8 cellular contexts compared by ENCODE assay signal in genomic region chr22:39319284-39320170, GRCh38. TPM values are rescaled to one million over a fixed set of nuclear protein-coding genes. Genes with fewer than 3 reads are reported as not detected.
A peak's percentile ranks its signal among the peaks of the same experiment; 100 is the strongest.
DNase-seq lines count a peak whose midpoint lies in the region; ATAC-seq and TF ChIP-seq lines count a peak whose summit lies in the region.

RPL3 (minus strand) TSS chr22:39319623; CDS start chr22:39319597, 26 bp downstream.

- peaks cover 39% of the 10 kb centered on the region for H3K4me1 Mint-ChIP-seq in endothelial cell (ENCODE audit: unreplicated experiment)

- no peaks in the 10 kb centered on the region for H3K9me3 Mint-ChIP-seq in endothelial cell (ENCODE audit: unreplicated experiment)

- H3K9me2 ChIP-seq in OCI-LY1 (ENCODE audit: low read depth, low read length): no peaks in the 10 kb centered on the region

- H2AFZ ChIP-seq in OCI-LY1 (ENCODE audit: low read length): 0 out of 2 replicates have a peak within 1 kb of the TSS, but pooled peaks have one; percentile 1

- H3K4me3 ChIP-seq in HUES64 (ENCODE audit: low read length): peak within 1 kb of the TSS; percentile 92
- peak within 1 kb of the TSS; percentile 83 for H3K4me3 ChIP-seq in OCI-LY1 (ENCODE audit: low read depth, low read length, poor library complexity, severe bottlenecking)

- under 1% methylated on average over 73 of the region's 73 CpGs for WGBS in HUES64

- H3F3A ChIP-seq in OCI-LY1 (ENCODE audit: insufficient read depth, low read length): no peaks in the 10 kb centered on the region

- peak within 1 kb of the TSS; percentile 97 for H3K27ac Mint-ChIP-seq in endothelial cell (ENCODE audit: unreplicated experiment)

- H3K27me3 Mint-ChIP-seq in endothelial cell (ENCODE audit: unreplicated experiment): peaks cover 8% of the 10 kb centered on the region

- H3K4me2 ChIP-seq in OCI-LY1 (ENCODE audit: low read length): peak within 1 kb of the TSS; percentile 93

- peak; percentile 95 for DNase-seq in Caki2 (ENCODE audit: low read depth)
- DNase-seq in activated CD8-positive, alpha-beta memory T cell treated with anti-CD3 and anti-CD28 coated beads, Interleukin-2, amount 50 U/mL, for 48 hours: peak; percentile 100
- peak; percentile 95 for DNase-seq in endothelial cell (ENCODE audit: low spot score)
- peak; percentile 97 for DNase-seq in midbrain (lab: John Stamatoyannopoulos, UW)
- DNase-seq in stimulated activated CD8-positive, alpha-beta memory T cell treated with anti-CD3 and anti-CD28 coated beads, Interleukin-2, amount 100 ng/mL, for 1 hour (ENCODE audit: low read depth in 2 of 2): peak; percentile 96 to 98

- peaks cover 7% of the 10 kb centered on the region; the same call in 1 of the 2 replicates for H3K79me2 ChIP-seq in OCI-LY1 (ENCODE audit: insufficient read depth, low read length)

- in situ Hi-C loops in Caki2 (cut with HindIII; ENCODE audit: low pct_unique_long_range_greater_than_20kb, low sequenced_read_pairs): no loop called here

- H3K4me1 ChIP-seq in HUES64 (ENCODE audit: insufficient read depth, low read length) (peaks cover 12% of the 10 kb centered on the region; the same call in 1 of the 2 replicates), OCI-LY1 (ENCODE audit: insufficient read depth, low read length, severe bottlenecking) (peaks cover 26% of the 10 kb centered on the region)

- H3K36me3 ChIP-seq in HUES64 (ENCODE audit: insufficient read depth, low read length): peaks cover 45% of the 10 kb centered on the region
- H3K36me3 ChIP-seq in OCI-LY1 (ENCODE audit: insufficient read depth, low read length): peaks cover 46% of the 10 kb centered on the region

- H3K27ac ChIP-seq in HUES64 (ENCODE audit: low read depth, low read length) (peak within 1 kb of the TSS; percentile 99), OCI-LY1 (ENCODE audit: low read depth, low read length, poor library complexity, severe bottlenecking) (peak within 1 kb of the TSS; percentile 80)

- no peaks in the 10 kb centered on the region for H3K9me3 ChIP-seq in HUES64 (ENCODE audit: insufficient read depth, low read depth, low read length)
- H3K9me3 ChIP-seq in OCI-LY1 (ENCODE audit: low read length): no peaks in the 10 kb centered on the region

- H3K27me3 ChIP-seq in HUES64 (ENCODE audit: insufficient read depth, low read length) (no peaks in the 10 kb centered on the region), OCI-LY1 (ENCODE audit: insufficient read depth, low read length) (no peaks in the 10 kb centered on the region)

- no peaks in the 10 kb centered on the region for H4K20me1 ChIP-seq in OCI-LY1 (ENCODE audit: insufficient read depth, low read length)

- peak within 1 kb of the TSS; percentile 99 for H3K4me3 Mint-ChIP-seq in endothelial cell (ENCODE audit: unreplicated experiment)

- ATAC-seq in GM21423 (IDR thresholded peaks at IDR 0.05; ENCODE audit: unreplicated experiment): peak; percentile 79

- TF ChIP-seq CTCF in OCI-LY1 (IDR thresholded peaks at IDR 0.05; ENCODE audit: low read length) (no peak), endothelial cell (IDR thresholded peaks at IDR 0.05; ENCODE audit: unreplicated experiment) (no peak)

- H3K9ac ChIP-seq in HUES64 (ENCODE audit: low read depth, low read length): peak within 1 kb of the TSS; percentile 100
- peak within 1 kb of the TSS; percentile 93 for H3K9ac ChIP-seq in OCI-LY1 (ENCODE audit: low read length)

- peaks cover 22% of the 10 kb centered on the region for H3K36me3 Mint-ChIP-seq in endothelial cell (ENCODE audit: low read depth, unreplicated experiment)

RNA-seq across cellular contexts. Expression of gene RPL3, which starts in this region (rescaled TPM):
- 5,144 and 5,940 TPM in 2 replicates for total RNA-seq in Caki2 (2014; rRNA removed; shearing (Covaris generic); ENCODE audit: low replicate concordance)
- 2,333 TPM for polyA plus RNA-seq in HUES64 (2013, experiment 1 of 2)
- 2,549 TPM for polyA plus RNA-seq in HUES64 (2013, experiment 2 of 2)
- total RNA-seq in endothelial cell (ENCODE audit: unreplicated experiment): 2,149 TPM

Comparison
In these comparisons a context has a peak if more than half of its experiments do, and no peak if none do; other contexts are left out.
1. Peak in every context shown above with its lines: DNase-seq, ATAC-seq, H3K4me3 ChIP-seq and H3K27ac ChIP-seq.